ENCODE assay signal across 23 cellular contexts in the genomic region with DNA sequence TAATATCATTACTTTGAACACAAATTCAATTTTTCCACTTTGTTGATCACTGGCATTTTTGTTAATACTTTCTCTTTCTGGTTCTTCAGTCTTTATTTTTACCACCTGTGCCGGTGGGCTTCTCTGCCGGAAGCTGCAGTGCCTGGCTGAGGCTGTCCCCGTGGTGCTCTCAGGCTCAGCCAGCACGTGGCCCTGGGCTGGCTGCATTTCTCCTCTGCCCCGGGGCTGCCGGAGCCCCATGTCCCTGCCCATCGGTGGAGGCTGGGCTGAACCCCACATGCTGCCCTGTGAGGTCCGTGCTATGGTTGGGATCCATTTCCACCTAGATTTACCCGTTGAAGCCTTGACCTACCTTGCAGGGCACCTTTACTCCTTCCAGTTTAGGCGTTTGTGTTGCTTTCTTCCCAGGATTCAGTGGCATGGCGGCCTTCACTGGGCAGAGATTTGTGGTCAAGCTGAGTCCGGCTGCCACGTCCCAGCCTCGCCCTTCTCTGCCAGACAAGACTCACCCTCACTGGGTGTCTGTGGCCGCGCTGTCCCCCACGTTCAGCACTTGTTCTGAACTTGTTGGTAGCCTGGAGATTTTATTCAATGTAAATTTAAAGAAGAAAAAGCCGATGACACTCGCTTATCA. TPM values are rescaled to one million over a fixed set of nuclear protein-coding genes. Genes with fewer than 3 reads are reported as not detected.
DNase-seq lines count a peak whose midpoint lies in the region; ATAC-seq, FAIRE-seq and TF ChIP-seq lines count a peak whose summit lies in the region.
"Had no signal": no experiment of that assay in that cellular context is flagged by ENCODE, and none has a peak within 500 bp of the region (broad histone marks: within the 10 kb centered on the region; RNA-seq: fewer than 3 reads in every experiment).

No MANE protein-coding gene starts in this region.

- no peak for TF ChIP-seq EP300 in A549 (IDR thresholded peaks at IDR 0.05)
- TF ChIP-seq EP300 in ovary (IDR thresholded peaks at IDR 0.05): no peak

- no peak for FAIRE-seq in A549 (lab: Jason Lieb, UNC)
- FAIRE-seq: GM18507 had no signal

- CTCF ChIA-PET in A549 (lab: Yijun Ruan, JAX): interaction anchor here (0.6 to 1.0 kb wide), 3 partner anchors 12 to 30 kb away, joined by 3 read pairs; a partner anchor contains a TSS

- H3K9me3 ChIP-seq in A549: peaks cover 29% of the 10 kb centered on the region
- no peaks in the 10 kb centered on the region for H3K9me3 ChIP-seq in ovary
- H3K9me3 ChIP-seq: gastrocnemius medialis had no signal

- no peaks in the 10 kb centered on the region for H3K36me3 ChIP-seq in ovary
- H3K36me3 ChIP-seq: gastrocnemius medialis, stomach had no signal

- no peak for DNase-seq in A549 (ENCODE audit: low read depth in 1 of 2, low spot score in 1 of 2)
- DNase-seq in chondrocyte (ENCODE audit: low spot score): peak; percentile 67
- peak in 2 of 5 donors; percentile 36 to 39 for DNase-seq in ovary
- DNase-seq in progenitor cell of endocrine pancreas (ENCODE audit: low spot score, unreplicated experiment): no peak
- no peak for DNase-seq in stimulated activated CD4-positive, alpha-beta T cell treated with anti-CD3 and anti-CD28 coated beads, Interleukin-4, amount 100 ng/mL, for 4 hours
- DNase-seq in activated T-helper 2 cell treated with anti-CD3 and anti-CD28 coated beads, Interferon-gamma antibody, Interleukin-2, Interleukin-4, amounts not matched to agents 10 μg/mL and 5 μg/mL and 100 μg/mL, durations not matched to agents 14 hours and 24 hours and 36 hours (ENCODE audit: low spot score): no peak
- no peak for DNase-seq in T-helper 9 cell
- DNase-seq: ACHN; DMS 273 treated with DMSO at 0.1 percent for 48 hours; effector CD8-positive, alpha-beta T cell; gastrocnemius medialis; HCEC 1CT; hippocampal formation; mucosa of descending colon; NCI-H1694; NCI-H2171 treated with DMSO at 0.1 percent for 48 hours; NCI-H69; stimulated activated CD4-positive, alpha-beta T cell treated with anti-CD3 and anti-CD28 coated beads, Interleukin-4, amount 100 ng/mL, for 1 hour; stomach had no signal

- peak overlapping the region; percentile 27 for H3K27ac Mint-ChIP-seq in chondrocyte (ENCODE audit: unreplicated experiment)
- no peak overlapping the region for H3K27ac Mint-ChIP-seq in progenitor cell of endocrine pancreas
- no peak overlapping the region for H3K27ac Mint-ChIP-seq in activated T-helper 2 cell treated with anti-CD3 and anti-CD28 coated beads, Interferon-gamma antibody, Interleukin-2, Interleukin-4, amounts not matched to agents 10 μg/mL and 5 μg/mL and 100 μg/mL, durations not matched to agents 14 hours and 24 hours and 36 hours
- H3K27ac Mint-ChIP-seq: activated naive CD4-positive, alpha-beta T cell treated with anti-CD3 and anti-CD28 coated beads, Interleukin-2, amount 50 U/mL, for 24 hours; IgD-negative memory B cell had no signal

- POLR2A ChIA-PET in A549 (lab: Yijun Ruan, JAX): interaction anchor here (0.6 kb wide), 1 partner anchor 50 kb away, joined by 3 read pairs; no protein-coding TSS in a partner anchor

- H3K27me3 Mint-ChIP-seq in chondrocyte (ENCODE audit: low read depth) (no peaks in the 10 kb centered on the region), progenitor cell of endocrine pancreas (no peaks in the 10 kb centered on the region)
- H3K27me3 Mint-ChIP-seq in activated T-helper 2 cell treated with anti-CD3 and anti-CD28 coated beads, Interferon-gamma antibody, Interleukin-2, Interleukin-4, amounts not matched to agents 10 μg/mL and 5 μg/mL and 100 μg/mL, durations not matched to agents 14 hours and 24 hours and 36 hours (ENCODE audit: low read depth): peaks cover 14% of the 10 kb centered on the region

- H3K27ac ChIP-seq in A549 (no peak overlapping the region), ovary (peak overlapping the region; percentile 54 to 60)
- H3K27ac ChIP-seq: gastrocnemius medialis, stomach had no signal

- TF ChIP-seq POLR2A in A549 (IDR thresholded peaks at IDR 0.05; ENCODE audit: low read length) (0 out of 2 replicates have a peak, but pooled peaks have one; percentile 18), ovary (IDR thresholded peaks at IDR 0.05) (no peak)

- H3K4me3 ChIP-seq in A549 (no peak overlapping the region), ovary (peak overlapping the region; percentile 2)
- H3K4me3 ChIP-seq: gastrocnemius medialis, mucosa of descending colon, stomach had no signal

- H3K4me1 Mint-ChIP-seq in chondrocyte (ENCODE audit: low read depth): peaks cover 34% of the 10 kb centered on the region
- H3K4me1 Mint-ChIP-seq in progenitor cell of endocrine pancreas (ENCODE audit: low read depth): no peaks in the 10 kb centered on the region
- H3K4me1 Mint-ChIP-seq in activated T-helper 2 cell treated with anti-CD3 and anti-CD28 coated beads, Interferon-gamma antibody, Interleukin-2, Interleukin-4, amounts not matched to agents 10 μg/mL and 5 μg/mL and 100 μg/mL, durations not matched to agents 14 hours and 24 hours and 36 hours (ENCODE audit: low read depth): peaks cover 6% of the 10 kb centered on the region
- H3K4me1 Mint-ChIP-seq: activated naive CD4-positive, alpha-beta T cell treated with anti-CD3 and anti-CD28 coated beads, Interleukin-2, amount 50 U/mL, for 24 hours had no signal

- H3K27me3 ChIP-seq in ovary: no peaks in the 10 kb centered on the region
- H3K27me3 ChIP-seq: stomach had no signal

- TF ChIP-seq CTCF in A549 (IDR thresholded peaks at IDR 0.05): no peak
- TF ChIP-seq CTCF in chondrocyte (IDR thresholded peaks at IDR 0.05): no peak
- no peak for TF ChIP-seq CTCF in ovary (IDR thresholded peaks at IDR 0.05)
- no peak for TF ChIP-seq CTCF in progenitor cell of endocrine pancreas (IDR thresholded peaks at IDR 0.05; ENCODE audit: unreplicated experiment)

- WGBS in A549 (ENCODE audit: missing lambda C conversion rate): 43% methylated on average over 19 of the region's 19 CpGs
- 52 to 54% (median 52%) methylated on average over 19 of the region's 19 CpGs for WGBS in ovary, 3 donors

- ATAC-seq in A549 (no peak), HG02759 (IDR thresholded peaks at IDR 0.05; ENCODE audit: unreplicated experiment) (peak; percentile 46)
- ATAC-seq: gastrocnemius medialis, mucosa of descending colon had no signal

- H3K4me2 ChIP-seq in A549: no peak overlapping the region

- H3K36me3 Mint-ChIP-seq in chondrocyte (ENCODE audit: low read depth) (peaks cover 3% of the 10 kb centered on the region), progenitor cell of endocrine pancreas (ENCODE audit: insufficient read depth) (peaks cover 13% of the 10 kb centered on the region)
- H3K36me3 Mint-ChIP-seq in activated T-helper 2 cell treated with anti-CD3 and anti-CD28 coated beads, Interferon-gamma antibody, Interleukin-2, Interleukin-4, amounts not matched to agents 10 μg/mL and 5 μg/mL and 100 μg/mL, durations not matched to agents 14 hours and 24 hours and 36 hours (ENCODE audit: low read depth): peaks cover 5% of the 10 kb centered on the region

- TF ChIP-seq RAD21 in A549 (conservative IDR thresholded peaks at IDR 0.05 in 1 of 2, IDR thresholded peaks at IDR 0.05 in 1 of 2): no peak

- no peaks in the 10 kb centered on the region for H3K4me1 ChIP-seq in A549
- peaks cover 9% of the 10 kb centered on the region for H3K4me1 ChIP-seq in ovary (ENCODE audit: insufficient read depth)

- H3K9me3 Mint-ChIP-seq in chondrocyte (ENCODE audit: low read depth): peaks cover 6% of the 10 kb centered on the region
- peaks cover 11% of the 10 kb centered on the region for H3K9me3 Mint-ChIP-seq in progenitor cell of endocrine pancreas (ENCODE audit: low read depth)
- H3K9me3 Mint-ChIP-seq in activated T-helper 2 cell treated with anti-CD3 and anti-CD28 coated beads, Interferon-gamma antibody, Interleukin-2, Interleukin-4, amounts not matched to agents 10 μg/mL and 5 μg/mL and 100 μg/mL, durations not matched to agents 14 hours and 24 hours and 36 hours: peaks cover 16% of the 10 kb centered on the region

- intact Hi-C loops in ovary (cut with DNase I): no loop called here
- intact Hi-C loops in activated T-helper 2 cell treated with anti-CD3 and anti-CD28 coated beads, Interferon-gamma antibody, Interleukin-2, Interleukin-4, amounts not matched to agents 10 μg/mL and 5 μg/mL and 100 μg/mL, durations not matched to agents 14 hours and 24 hours and 36 hours (cut with micrococcal nuclease): no loop called here

- H3K4me3 Mint-ChIP-seq in chondrocyte (ENCODE audit: unreplicated experiment) (no peak overlapping the region), progenitor cell of endocrine pancreas (ENCODE audit: low read depth) (no peak overlapping the region)
- no peak overlapping the region for H3K4me3 Mint-ChIP-seq in activated T-helper 2 cell treated with anti-CD3 and anti-CD28 coated beads, Interferon-gamma antibody, Interleukin-2, Interleukin-4, amounts not matched to agents 10 μg/mL and 5 μg/mL and 100 μg/mL, durations not matched to agents 14 hours and 24 hours and 36 hours (ENCODE audit: low read depth)
- H3K4me3 Mint-ChIP-seq: activated naive CD4-positive, alpha-beta T cell treated with anti-CD3 and anti-CD28 coated beads, Interleukin-2, amount 50 U/mL, for 24 hours had no signal

TF ChIP-seq in A549, 52 proteins besides CTCF, POLR2A, EP300 and RAD21 (continues in another document):
- TF ChIP-seq CHD2 (IDR thresholded peaks at IDR 0.05; ENCODE audit: low read length, partially characterized antibody): no peak
- TF ChIP-seq, protein P1, sequence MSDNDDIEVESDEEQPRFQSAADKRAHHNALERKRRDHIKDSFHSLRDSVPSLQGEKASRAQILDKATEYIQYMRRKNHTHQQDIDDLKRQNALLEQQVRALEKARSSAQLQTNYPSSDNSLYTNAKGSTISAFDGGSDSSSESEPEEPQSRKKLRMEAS (IDR thresholded peaks at IDR 0.05): no peak
- TF ChIP-seq PHF8 (IDR thresholded peaks at IDR 0.05; ENCODE audit: borderline replicate concordance, low read depth): no peak
- TF ChIP-seq FOSB (CRISPR knock-in tag; IDR thresholded peaks at IDR 0.05): no peak
- no peak for TF ChIP-seq ZFP36 (IDR thresholded peaks at IDR 0.05; ENCODE audit: borderline replicate concordance, partially characterized antibody)
- no peak for TF ChIP-seq TP53 (CRISPR knock-in tag; IDR thresholded peaks at IDR 0.05)
- no peak for TF ChIP-seq CBX8 (IDR thresholded peaks at IDR 0.05)
- no peak for TF ChIP-seq POLR2AphosphoS2 (conservative IDR thresholded peaks at IDR 0.05; ENCODE audit: low read length)
- TF ChIP-seq ZSCAN20 (CRISPR knock-in tag; IDR thresholded peaks at IDR 0.05): no peak

RNA-seq across cellular contexts. Expression of a gene that starts 12.8 kb away (rescaled TPM):
- 52.0 and 75.0 TPM in 2 replicates for polyA plus RNA-seq in A549 (2011; rRNA removed)
- polyA plus RNA-seq in A549 (2012; cell fraction: cytosol; rRNA removed): 32.7 and 37.8 TPM in 2 replicates
- polyA plus RNA-seq in A549 (2012; cell fraction: nucleus; rRNA removed): 42.0 and 48.2 TPM in 2 replicates
- polyA plus RNA-seq in A549 (2017; fragmentation: RNase III; extraction: RNeasy Plus Mini Kit Qiagen cat#74134 plus additional on column Dnase treatment): 35.6 to 40.5 TPM (median 40.2 TPM) in 3 replicates
- polyA minus RNA-seq in A549 (2011; rRNA and poly(A)+ RNA removed): 17.2 and 18.0 TPM in 2 replicates
- 25.5 to 33.9 TPM (median 28.8 TPM) in 3 replicates for total RNA-seq in chondrocyte
- total RNA-seq in ovary: 10 to 100 TPM; 27.5 to 48.5 (median 39.5) TPM
- polyA plus RNA-seq in ovary: 10 to 100 TPM; 44.7 to 46.8 TPM
- total RNA-seq in progenitor cell of endocrine pancreas: 19.3 and 24.8 TPM in 2 replicates
- total RNA-seq in activated T-helper 2 cell treated with anti-CD3 and anti-CD28 coated beads, Interferon-gamma antibody, Interleukin-2, Interleukin-4, amounts not matched to agents 10 μg/mL and 5 μg/mL and 100 μg/mL, durations not matched to agents 14 hours and 24 hours and 36 hours: 24.1 and 26.3 TPM in 2 replicates

Comparison
In these comparisons a context has a peak if more than half of its experiments do, and no peak if none do; other contexts are left out.
1. H3K27ac ChIP-seq: peak in ovary (2 of 2); none in A549 (0 of 2).